9 cellular contexts compared by ENCODE assay signal in the genomic region with DNA sequence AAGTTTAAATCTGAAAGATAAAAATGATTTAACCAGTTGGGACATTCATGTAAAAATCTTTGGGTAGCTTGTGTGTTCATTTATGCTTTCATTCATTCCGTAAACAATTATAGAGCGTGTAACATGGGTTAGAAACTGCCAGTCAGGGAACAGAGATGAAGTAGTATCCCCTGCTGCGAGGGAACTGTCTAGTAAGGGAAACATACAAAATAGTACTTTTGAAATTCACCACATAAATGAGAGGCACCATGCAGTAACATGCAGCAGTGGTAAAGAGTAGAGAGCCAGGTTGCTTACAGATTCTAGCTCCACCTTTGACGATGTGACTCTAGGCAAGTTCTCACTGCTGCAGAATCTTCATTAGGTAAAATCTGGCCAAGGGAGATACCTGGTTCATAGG. TPM values are rescaled to one million over a fixed set of nuclear protein-coding genes. Genes with fewer than 3 reads are reported as not detected.
DNase-seq lines count a peak whose midpoint lies in the region; ATAC-seq, FAIRE-seq and TF ChIP-seq lines count a peak whose summit lies in the region.
"Had no signal": no experiment of that assay in that cellular context is flagged by ENCODE, and none has a peak within 500 bp of the region (broad histone marks: within the 10 kb centered on the region; RNA-seq: fewer than 3 reads in every experiment).

No MANE protein-coding gene starts in this region.

- peaks cover 11% of the 10 kb centered on the region for H3K36me3 Mint-ChIP-seq in activated T-helper 1 cell treated with anti-CD3 and anti-CD28 coated beads, Interleukin-12 subunit alpha, Interleukin-12 subunit beta, Interleukin-2, Interleukin-4 antibody, amounts not matched to agents 30 ng/mL and 10 ng/mL and 1 ng/mL, durations not matched to agents 14 hours and 24 hours and 36 hours (ENCODE audit: low read depth)

- H3K27me3 ChIP-seq in GM23248 (replicated peaks; ENCODE audit: insufficient read depth) (no peaks in the 10 kb centered on the region), left lung (no peaks in the 10 kb centered on the region)
- H3K27me3 ChIP-seq: neutrophil had no signal

- CTCF ChIA-PET in AG04449 (lab: Yijun Ruan, JAX): interaction anchor here (1.0 to 2.9 kb wide), 4 partner anchors 8 to 663 kb away, joined by 3 to 9 read pairs (median 4); no protein-coding TSS in a partner anchor

- no peaks in the 10 kb centered on the region for H4K20me1 ChIP-seq in GM23248 (ENCODE audit: insufficient read depth)

- POLR2A ChIA-PET in AG04449 (lab: Yijun Ruan, JAX): no interaction called here

- H3K27me3 Mint-ChIP-seq in activated T-helper 1 cell treated with anti-CD3 and anti-CD28 coated beads, Interleukin-12 subunit alpha, Interleukin-12 subunit beta, Interleukin-2, Interleukin-4 antibody, amounts not matched to agents 30 ng/mL and 10 ng/mL and 1 ng/mL, durations not matched to agents 14 hours and 24 hours and 36 hours (ENCODE audit: insufficient read depth): no peaks in the 10 kb centered on the region

- peaks cover 7% of the 10 kb centered on the region; the same call in 1 of the 2 replicates for H3F3A ChIP-seq in GM23248 (ENCODE audit: insufficient read depth)

- no peak for TF ChIP-seq CTCF in AG04449 (IDR thresholded peaks at IDR 0.05; ENCODE audit: insufficient read depth, low read length, missing control alignments)
- TF ChIP-seq CTCF in left lung (IDR thresholded peaks at IDR 0.05): no peak

- H3K9me3 ChIP-seq in GM23248 (ENCODE audit: low read depth) (no peaks in the 10 kb centered on the region), left lung (no peaks in the 10 kb centered on the region)
- H3K9me3 ChIP-seq: neutrophil had no signal

- no peaks in the 10 kb centered on the region for H3K9me3 Mint-ChIP-seq in activated T-helper 1 cell treated with anti-CD3 and anti-CD28 coated beads, Interleukin-12 subunit alpha, Interleukin-12 subunit beta, Interleukin-2, Interleukin-4 antibody, amounts not matched to agents 30 ng/mL and 10 ng/mL and 1 ng/mL, durations not matched to agents 14 hours and 24 hours and 36 hours

- H3K4me1 ChIP-seq in GM23248 (ENCODE audit: insufficient read depth) (peaks cover 22% of the 10 kb centered on the region; the same call in 1 of the 2 replicates), left lung (peaks cover 3 to 20% of the 10 kb centered on the region in 2 donors)

- H3K27ac Mint-ChIP-seq in activated T-helper 1 cell treated with anti-CD3 and anti-CD28 coated beads, Interleukin-12 subunit alpha, Interleukin-12 subunit beta, Interleukin-2, Interleukin-4 antibody, amounts not matched to agents 30 ng/mL and 10 ng/mL and 1 ng/mL, durations not matched to agents 14 hours and 24 hours and 36 hours: peak overlapping the region; percentile 95

- peak overlapping the region; percentile 97 for H3K4me2 ChIP-seq in GM23248 (ENCODE audit: unreplicated experiment)

- 25 to 31% methylated on average over 4 of the region's 4 CpGs for WGBS in GM23248 (ENCODE audit: low coverage in 1 of 2, low lambda C conversion rate in 2 of 2, missing lambda C conversion rate in 2 of 2), 2 experiments

- peak overlapping the region; percentile 94 for H3K4me3 Mint-ChIP-seq in activated T-helper 1 cell treated with anti-CD3 and anti-CD28 coated beads, Interleukin-12 subunit alpha, Interleukin-12 subunit beta, Interleukin-2, Interleukin-4 antibody, amounts not matched to agents 30 ng/mL and 10 ng/mL and 1 ng/mL, durations not matched to agents 14 hours and 24 hours and 36 hours

- H2AFZ ChIP-seq in GM23248: peak overlapping the region; percentile 99

- no peaks in the 10 kb centered on the region for H3K36me3 ChIP-seq in GM23248 (ENCODE audit: low read depth)
- no peaks in the 10 kb centered on the region for H3K36me3 ChIP-seq in left lung
- H3K36me3 ChIP-seq: neutrophil had no signal

- H3K27ac ChIP-seq in GM23248 (peak overlapping the region; percentile 91), left lung (peak overlapping the region in 1 of 2 donors; percentile 94)

- peak overlapping the region; percentile 94 for H3K9ac ChIP-seq in GM23248

- ATAC-seq in left lung (no peak), HG03342 (IDR thresholded peaks at IDR 0.05; ENCODE audit: unreplicated experiment) (no peak)

- no peak for FAIRE-seq in urothelium cell line (lab: Jason Lieb, UNC)

- H3K4me3 ChIP-seq in AG04449 (ENCODE audit: low read depth, low read length) (peak overlapping the region; percentile 96), GM23248 (peak overlapping the region; percentile 98), left lung (peak overlapping the region; percentile 63 to 80)

- no peak for DNase-seq in AG04449 (ENCODE audit: low read depth, low spot score)
- DNase-seq in GM23248: peak; percentile 14
- no peak for DNase-seq in activated T-helper 1 cell treated with anti-CD3 and anti-CD28 coated beads, Interleukin-12 subunit alpha, Interleukin-12 subunit beta, Interleukin-2, Interleukin-4 antibody, amounts not matched to agents 30 ng/mL and 10 ng/mL and 1 ng/mL, durations not matched to agents 14 hours and 24 hours and 36 hours (ENCODE audit: low spot score)
- no peak for DNase-seq in left lung
- peak; percentile 6 for DNase-seq in urothelium cell line (ENCODE audit: low spot score)
- no peak for DNase-seq in LoVo (ENCODE audit: low spot score)
- no peak for DNase-seq in epidermal melanocyte (ENCODE audit: insufficient read length, low spot score)

- H3K9me2 ChIP-seq in GM23248 (ENCODE audit: insufficient read depth): no peaks in the 10 kb centered on the region

- H3K79me2 ChIP-seq in GM23248 (ENCODE audit: insufficient read depth): peaks cover 37% of the 10 kb centered on the region

- intact Hi-C loops in activated T-helper 1 cell treated with anti-CD3 and anti-CD28 coated beads, Interleukin-12 subunit alpha, Interleukin-12 subunit beta, Interleukin-2, Interleukin-4 antibody, amounts not matched to agents 30 ng/mL and 10 ng/mL and 1 ng/mL, durations not matched to agents 14 hours and 24 hours and 36 hours (cut with micrococcal nuclease): no loop called here
- intact Hi-C loops in left lung (cut with DNase I): no loop called here

- in situ Hi-C loops in GM23248 (cut with MboI): no loop called here

- H3K4me1 Mint-ChIP-seq in activated T-helper 1 cell treated with anti-CD3 and anti-CD28 coated beads, Interleukin-12 subunit alpha, Interleukin-12 subunit beta, Interleukin-2, Interleukin-4 antibody, amounts not matched to agents 30 ng/mL and 10 ng/mL and 1 ng/mL, durations not matched to agents 14 hours and 24 hours and 36 hours (ENCODE audit: low read depth): peaks cover 55% of the 10 kb centered on the region

RNA-seq across cellular contexts. Expression of a gene that starts 0.9 kb away (rescaled TPM):
- total RNA-seq in GM23248 (2014; rRNA removed; shearing (Covaris generic)): 3.3 and 6.5 TPM in 2 replicates
- 5.0 and 5.4 TPM in 2 replicates for polyA plus RNA-seq in GM23248 (2016; fragmentation: Nextera tagmentation; extraction: Ambion mirVana)
- 5.0 and 5.2 TPM in 2 replicates for total RNA-seq in activated T-helper 1 cell treated with anti-CD3 and anti-CD28 coated beads, Interleukin-12 subunit alpha, Interleukin-12 subunit beta, Interleukin-2, Interleukin-4 antibody, amounts not matched to agents 30 ng/mL and 10 ng/mL and 1 ng/mL, durations not matched to agents 14 hours and 24 hours and 36 hours
- 10 to 100 TPM; 11.5 to 12.1 TPM for total RNA-seq in left lung

RNA-seq across cellular contexts. Expression of a gene that starts 1.2 kb away (rescaled TPM):
- 13.7 and 13.9 TPM in 2 replicates for total RNA-seq in GM23248 (2014; rRNA removed; shearing (Covaris generic))
- polyA plus RNA-seq in GM23248 (2016; fragmentation: Nextera tagmentation; extraction: Ambion mirVana): 9.7 and 10.5 TPM in 2 replicates
- total RNA-seq in activated T-helper 1 cell treated with anti-CD3 and anti-CD28 coated beads, Interleukin-12 subunit alpha, Interleukin-12 subunit beta, Interleukin-2, Interleukin-4 antibody, amounts not matched to agents 30 ng/mL and 10 ng/mL and 1 ng/mL, durations not matched to agents 14 hours and 24 hours and 36 hours: 49.7 and 54.0 TPM in 2 replicates
- total RNA-seq in left lung: 1 to 10 TPM; 3.8 to 5.6 TPM

Comparison
In these comparisons a context has a peak if more than half of its experiments do, and no peak if none do; other contexts are left out.
1. DNase-seq: peak in GM23248 (single experiment) and urothelium cell line (single experiment); none in AG04449 (single experiment), activated T-helper 1 cell treated with anti-CD3 and anti-CD28 coated beads, Interleukin-12 subunit alpha, Interleukin-12 subunit beta, Interleukin-2, Interleukin-4 antibody, amounts not matched to agents 30 ng/mL and 10 ng/mL and 1 ng/mL, durations not matched to agents 14 hours and 24 hours and 36 hours (single experiment), left lung (0 of 2), LoVo (single experiment) and epidermal melanocyte (single experiment).
2. Peak in every context shown above with its lines, with median percentiles within 50 percentile points of each other: H3K4me3 ChIP-seq.